Comparison of ENCODE assay signal across 8 cellular contexts in the genomic region with DNA sequence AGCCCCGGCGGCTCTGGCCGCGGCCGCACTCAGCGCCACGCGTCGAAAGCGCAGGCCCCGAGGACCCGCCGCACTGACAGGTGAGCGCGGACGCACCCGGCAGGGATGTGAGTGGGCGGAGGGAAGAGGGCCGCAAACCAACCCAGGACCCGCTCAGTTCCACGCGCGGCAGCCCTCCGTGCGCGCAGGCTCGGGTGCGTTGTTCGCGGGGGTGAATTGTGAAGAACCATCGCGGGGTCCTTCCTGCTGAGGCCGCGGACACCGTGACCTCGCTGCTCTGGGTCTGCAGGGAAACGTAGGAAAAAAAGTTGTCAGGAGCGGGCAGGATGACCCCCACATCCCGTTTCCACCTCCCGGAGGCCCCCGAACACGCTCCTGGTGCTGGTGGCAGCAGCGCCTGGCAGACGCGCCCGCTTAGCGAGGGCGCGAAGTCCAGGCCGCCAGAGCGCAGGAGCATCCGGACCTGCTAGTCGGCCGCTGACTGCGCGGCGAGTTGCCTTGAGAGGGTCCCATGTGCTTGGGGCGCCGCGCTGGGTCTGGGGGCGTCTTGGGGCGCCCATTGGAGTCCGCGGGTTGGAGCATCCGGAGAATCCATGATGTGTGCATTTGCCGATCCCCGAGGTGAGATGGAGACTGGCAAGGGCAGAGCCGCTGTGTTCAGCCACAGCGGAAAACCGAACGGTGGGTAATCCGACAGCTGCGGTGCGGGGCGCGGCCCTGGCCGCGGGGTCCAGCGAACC. TPM values are rescaled to one million over a fixed set of nuclear protein-coding genes. Genes with fewer than 3 reads are reported as not detected.
A peak's percentile ranks its signal among the peaks of the same experiment; 100 is the strongest.
DNase-seq lines count a peak whose midpoint lies in the region; ATAC-seq, FAIRE-seq and TF ChIP-seq lines count a peak whose summit lies in the region.

No MANE protein-coding gene starts in this region.

- H3K36me3 ChIP-seq in mucosa of stomach (ENCODE audit: control insufficient read depth, insufficient read depth, low read length) = no peaks in the 10 kb centered on the region

- FAIRE-seq in GM12891 (lab: Jason Lieb, UNC) = no peak

- H3K27me3 ChIP-seq in right cardiac atrium (ENCODE audit: control insufficient read depth, insufficient read depth) = peaks cover 5% of the 10 kb centered on the region
- H3K27me3 ChIP-seq in mucosa of stomach (ENCODE audit: control insufficient read depth, insufficient read depth, low read length) = peaks cover 64% of the 10 kb centered on the region

- intact Hi-C loops in right cardiac atrium (cut with DNase I) (no loop called here), left cardiac atrium (cut with DNase I) (no loop called here)

- H3K4me1 ChIP-seq in right cardiac atrium (ENCODE audit: control insufficient read depth, insufficient read depth, low read length) (peaks cover 4% of the 10 kb centered on the region), mucosa of stomach (ENCODE audit: control insufficient read depth, insufficient read depth, low read length) (peaks cover 10% of the 10 kb centered on the region)

- H3K9me3 ChIP-seq in right cardiac atrium (ENCODE audit: control insufficient read depth, low read length) (no peaks in the 10 kb centered on the region), mucosa of stomach (ENCODE audit: control insufficient read depth, low read length) (no peaks in the 10 kb centered on the region)

- no peak overlapping the region for H3K27ac ChIP-seq in right cardiac atrium (ENCODE audit: low read length)

- 2% methylated on average over 79 of the region's 79 CpGs for WGBS in right cardiac atrium

- H3K9ac ChIP-seq in mucosa of stomach (ENCODE audit: low read length) = peak overlapping the region; percentile 8

- peak; percentile 11 for ATAC-seq in right cardiac atrium
- ATAC-seq in left cardiac atrium = no peak
- no peak for ATAC-seq in GM18498 (IDR thresholded peaks at IDR 0.05; ENCODE audit: unreplicated experiment)
- no peak for ATAC-seq in GM21447 (IDR thresholded peaks at IDR 0.05; ENCODE audit: unreplicated experiment)
- ATAC-seq in HG03097 (IDR thresholded peaks at IDR 0.05; ENCODE audit: low FRiP score, unreplicated experiment) = no peak

- TF ChIP-seq POLR2A in GM12891 (IDR thresholded peaks at IDR 0.05; ENCODE audit: low read depth, low read length) = no peak

- DNase-seq in right cardiac atrium = peak in 2 of 3 donors; percentile 47
- DNase-seq in left cardiac atrium = no peak
- peak; percentile 34 for DNase-seq in dermis blood vessel endothelial cell
- no peak for DNase-seq in GM12891 (ENCODE audit: insufficient read length, low spot score)

- H3K4me3 ChIP-seq in right cardiac atrium (ENCODE audit: low read length) (peak overlapping the region; percentile 18), mucosa of stomach (ENCODE audit: low read length) (peak overlapping the region; percentile 6)

TF ChIP-seq in GM12891, 5 proteins besides CTCF, POLR2A, EP300 and RAD21:
- TF ChIP-seq TAF1 (IDR thresholded peaks at IDR 0.05; ENCODE audit: low read depth, low read length) (no peak), POLR2AphosphoS5 (IDR thresholded peaks at IDR 0.05; ENCODE audit: low read depth, low read length) (no peak), POU2F2 (IDR thresholded peaks at IDR 0.05; ENCODE audit: low read depth, low read length) (no peak), PAX5 (IDR thresholded peaks at IDR 0.05; ENCODE audit: insufficient read depth, low read length, severe bottlenecking) (no peak), SPI1 (IDR thresholded peaks at IDR 0.05; ENCODE audit: low read depth, low read length) (no peak)

RNA-seq across cellular contexts. Expression of gene GREM1, which starts 0.4 kb away (rescaled TPM):
- total RNA-seq in right cardiac atrium = under 1 TPM; 0.20 to 0.56 (median 0.21) TPM
- polyA plus RNA-seq in right cardiac atrium = 0.11 TPM
- total RNA-seq in left cardiac atrium = 1 to 10 TPM; 1.1 to 2.6 TPM
- 0.47 and 1.2 TPM in 2 replicates for total RNA-seq in dermis blood vessel endothelial cell
- not detected for polyA plus RNA-seq in GM12891 (2012; ENCODE audit: low read depth, missing spikeins)

Comparison
In these comparisons a context has a peak if more than half of its experiments do, and no peak if none do; other contexts are left out.
1. ATAC-seq: peak in right cardiac atrium (2 of 2); none in left cardiac atrium (0 of 2), GM18498 (single experiment), GM21447 (single experiment) and HG03097 (single experiment).
2. DNase-seq: peak in right cardiac atrium (2 of 3) and dermis blood vessel endothelial cell (single experiment); none in left cardiac atrium (single experiment) and GM12891 (single experiment).